Comparison of ENCODE assay signal across 8 cellular contexts in the genomic region with DNA sequence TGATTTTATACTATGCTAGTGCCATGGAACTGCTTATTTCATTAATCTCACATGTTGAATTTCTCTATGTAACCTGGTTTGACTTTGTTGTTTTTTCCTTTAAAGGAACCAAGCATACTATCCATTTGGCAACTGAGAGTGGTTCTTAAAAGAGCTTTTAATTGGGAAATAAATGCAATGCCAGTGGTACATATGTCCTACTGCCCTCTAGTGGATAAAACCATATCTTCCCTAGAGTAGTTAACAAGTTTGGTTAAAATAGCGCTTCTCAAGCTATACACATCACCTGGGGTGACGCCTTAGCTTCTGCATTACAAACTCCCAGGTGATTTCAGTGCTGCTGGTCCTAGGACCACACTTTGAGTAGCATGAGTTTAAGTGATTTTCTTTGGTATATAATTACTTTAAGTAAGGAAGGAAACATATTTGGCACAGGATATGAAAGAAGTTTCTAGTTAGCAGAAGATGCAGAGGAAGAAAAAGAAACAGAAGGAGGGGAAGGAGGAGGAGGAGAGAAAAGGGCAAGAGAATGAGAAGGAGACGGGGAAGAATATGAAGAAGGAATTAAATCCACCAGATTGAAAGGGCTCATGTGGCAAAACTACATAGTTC. TPM values are rescaled to one million over a fixed set of nuclear protein-coding genes. Genes with fewer than 3 reads are reported as not detected.
DNase-seq lines count a peak whose midpoint lies in the region; ATAC-seq and TF ChIP-seq lines count a peak whose summit lies in the region.

No MANE protein-coding gene starts in this region.

- DNase-seq in COLO829 (ENCODE audit: low spot score): peak; percentile 25
- DNase-seq in SK-MEL-5 (ENCODE audit: low read depth, low spot score): peak; percentile 75
- DNase-seq in glomerular visceral epithelial cell (ENCODE audit: extremely low spot score): peak; percentile 8
- no peak for DNase-seq in stomach
- no peak for DNase-seq in DMS79 treated with DMSO at 0.1 percent for 48 hours (lab: John Stamatoyannopoulos, UW)
- no peak for DNase-seq in dedifferentiated amniotic fluid mesenchymal stem cell (ENCODE audit: extremely low spot score)

- WGBS in stomach, 5 donors: 25 to 32% (median 29%) methylated on average over 3 of the region's 3 CpGs

- TF ChIP-seq EP300 in stomach (IDR thresholded peaks at IDR 0.05): no peak

- no peak for TF ChIP-seq POLR2A in stomach (IDR thresholded peaks at IDR 0.05)

- peak; percentile 68 for ATAC-seq in GM21423 (IDR thresholded peaks at IDR 0.05; ENCODE audit: unreplicated experiment)

- H3K27ac ChIP-seq in KMS-11 (no peak overlapping the region), stomach (peak overlapping the region in 1 of 5 donors; percentile 15)

- H3K4me2 ChIP-seq in KMS-11: no peak overlapping the region

- no peaks in the 10 kb centered on the region for H3K79me2 ChIP-seq in KMS-11 (ENCODE audit: insufficient read depth, low read depth)

- H3K36me3 ChIP-seq in KMS-11 (ENCODE audit: insufficient read depth) (no peaks in the 10 kb centered on the region), stomach (no peaks in the 10 kb centered on the region)

- intact Hi-C loops in stomach (cut with DNase I; ENCODE audit: low total_unique reads): loop anchor here (5.0 kb wide), 1 partner anchor 600 kb away; no protein-coding TSS in a partner anchor

- no peaks in the 10 kb centered on the region for H3K9me3 ChIP-seq in stomach

- in situ Hi-C loops in SK-MEL-5 (cut with HindIII; ENCODE audit: low pct_unique_long_range_greater_than_20kb, low sequenced_read_pairs): no loop called here

- TF ChIP-seq CTCF in KMS-11 (conservative IDR thresholded peaks at IDR 0.05; ENCODE audit: low read depth, low read length): peak; percentile 79
- TF ChIP-seq CTCF in stomach (IDR thresholded peaks at IDR 0.05): peak in 5 of 7 experiments; percentile 26 to 67 (median 52)

- no peak overlapping the region for H2AFZ ChIP-seq in KMS-11 (ENCODE audit: low read depth)

- H4K20me1 ChIP-seq in KMS-11 (ENCODE audit: insufficient read depth): no peaks in the 10 kb centered on the region

- no peak overlapping the region for H3K9ac ChIP-seq in KMS-11

- H3K4me1 ChIP-seq in KMS-11 (ENCODE audit: low read depth, poor library complexity, severe bottlenecking) (no peaks in the 10 kb centered on the region), stomach (peaks cover 0 to 8% (median 4%) of the 10 kb centered on the region in 4 donors)

- H3K27me3 ChIP-seq in KMS-11 (ENCODE audit: insufficient read depth, low read depth) (no peaks in the 10 kb centered on the region), stomach (no peaks in the 10 kb centered on the region)

- no peak overlapping the region for H3K4me3 ChIP-seq in KMS-11 (IDR thresholded peaks at IDR 0.05; ENCODE audit: insufficient read depth, low read depth, low read length)
- no peak overlapping the region for H3K4me3 ChIP-seq in stomach

RNA-seq across cellular contexts. Expression of gene FGF10, which starts 56.8 kb away (rescaled TPM):
- total RNA-seq in SK-MEL-5 (2014; rRNA removed; shearing (Covaris generic)): not detected in 2 replicates
- polyA plus RNA-seq in SK-MEL-5 (2015; cell fraction: cytosol; rRNA removed): not detected in 2 replicates
- polyA plus RNA-seq in SK-MEL-5 (2015; cell fraction: nucleus; rRNA removed): not detected in 2 replicates
- total RNA-seq in stomach: 10 to 100 TPM in 3 of 5 donors, 1 to 10 TPM in 1, not detected in 1; 3.5 to 31.2 (median 19.9) TPM
- polyA plus RNA-seq in stomach: 10 to 100 TPM in 1 of 3 donors, 1 to 10 TPM in 2; 1.4 to 13.6 (median 5.4) TPM

Comparison
In these comparisons a context has a peak if more than half of its experiments do, and no peak if none do; other contexts are left out.
1. DNase-seq: peak in COLO829 (single experiment), SK-MEL-5 (single experiment) and glomerular visceral epithelial cell (single experiment); none in stomach (single experiment), DMS79 treated with DMSO at 0.1 percent for 48 hours (single experiment) and dedifferentiated amniotic fluid mesenchymal stem cell (single experiment).